In genomic region chr12:49131973-49132461, GRCh38 we compare ENCODE assay signal across 8 cellular contexts. TPM values are rescaled to one million over a fixed set of nuclear protein-coding genes. Genes with fewer than 3 reads are reported as not detected.
A peak's percentile ranks its signal among the peaks of the same experiment; 100 is the strongest.
DNase-seq lines count a peak whose midpoint lies in the region; ATAC-seq, FAIRE-seq and TF ChIP-seq lines count a peak whose summit lies in the region.

No MANE protein-coding gene starts in this region.

- POLR2A ChIA-PET in HepG2 (lab: Yijun Ruan, JAX), result interaction anchor here (1.1 to 4.0 kb wide), 14 partner anchors 8 to 610 kb away, joined by 3 to 57 read pairs (median 6); partner anchors contain the start of genes LMBR1L, RHEBL1, RND1 and TMBIM6

- TF ChIP-seq CTCF in cardiac muscle cell (IDR thresholded peaks at IDR 0.05; ENCODE audit: low read depth, low read length) (no peak), brain microvascular endothelial cell (IDR thresholded peaks at IDR 0.05; ENCODE audit: low read depth, low read length, missing control alignments) (no peak), HepG2 (CRISPR knock-in tag; IDR thresholded peaks at IDR 0.05) (no peak)

- no peak for FAIRE-seq in HepG2 (lab: Jason Lieb, UNC)

- BruUV-seq in HepG2 (replicated peaks; lab: Mats Ljungman, UMichigan), result TSS peak; percentile 87

- H2AFZ ChIP-seq in HepG2 (ENCODE audit: low read length), result peak overlapping the region; percentile 81

- DNase-seq in cardiac muscle cell (ENCODE audit: low read depth in 1 of 2, low spot score in 1 of 2) (peak in 1 of 2 donors; percentile 61), Right ventricle myocardium superior (no peak), NCI-H526 (lab: John Stamatoyannopoulos, UW) (peak; percentile 40 to 45), brain microvascular endothelial cell (no peak), HepG2 (ENCODE audit: low spot score) (no peak)
- DNase-seq in activated CD8-positive, alpha-beta memory T cell treated with anti-CD3 and anti-CD28 coated beads for 24 hours, result no peak

- no peaks in the 10 kb centered on the region for H3K9me3 ChIP-seq in cardiac muscle cell (ENCODE audit: low read depth)
- no peaks in the 10 kb centered on the region for H3K9me3 ChIP-seq in HepG2 (ENCODE audit: low read length)
- H3K9me3 ChIP-seq in thymus (ENCODE audit: control insufficient read depth), result no peaks in the 10 kb centered on the region

- H3K27ac ChIP-seq in cardiac muscle cell (peak overlapping the region; percentile 89), brain microvascular endothelial cell (peak overlapping the region; percentile 1), HepG2 (ENCODE audit: extremely low read length, insufficient read depth, low read length) (peak overlapping the region; percentile 66), thymus (ENCODE audit: low read depth) (peak overlapping the region; percentile 97)

- H3K36me3 ChIP-seq in cardiac muscle cell (peaks cover 22% of the 10 kb centered on the region), brain microvascular endothelial cell (replicated peaks) (peaks cover 34% of the 10 kb centered on the region), HepG2 (replicated peaks in 1 of 2; ENCODE audit: control insufficient read depth in 1 of 2, insufficient read depth in 2 of 2, low read length in 2 of 2) (peaks cover 7 to 23% of the 10 kb centered on the region in 2 experiments), thymus (ENCODE audit: control insufficient read depth, insufficient read depth) (peaks cover 22% of the 10 kb centered on the region)

- CTCF ChIA-PET in HepG2 (lab: Yijun Ruan, JAX; ENCODE audit: low intra/inter-chr PET ratio, low total read pairs), result no interaction called here

- H3K9ac ChIP-seq in HepG2 (ENCODE audit: insufficient read depth, low read depth, low read length), result peak overlapping the region; percentile 80

- H3K4me1 ChIP-seq in cardiac muscle cell (ENCODE audit: low read depth) (peaks cover 25% of the 10 kb centered on the region), HepG2 (ENCODE audit: insufficient read depth, low read length) (peaks cover 45% of the 10 kb centered on the region), thymus (ENCODE audit: control insufficient read depth, insufficient read depth, low read length) (peaks cover 13% of the 10 kb centered on the region)

- in situ Hi-C loops in brain microvascular endothelial cell (cut with HindIII; ENCODE audit: low pct_ligation_motif_present, low sequenced_read_pairs) (no loop called here), HepG2 (cut with HindIII; ENCODE audit: extremely low pct_ligation_motif_present, low pct_unique_long_range_greater_than_20kb) (no loop called here)

- no peaks in the 10 kb centered on the region for H3K27me3 ChIP-seq in cardiac muscle cell
- no peaks in the 10 kb centered on the region for H3K27me3 ChIP-seq in brain microvascular endothelial cell (replicated peaks)
- no peaks in the 10 kb centered on the region for H3K27me3 ChIP-seq in HepG2 (ENCODE audit: control insufficient read depth in 1 of 2, insufficient read depth in 2 of 2, low read length in 2 of 2)
- no peaks in the 10 kb centered on the region for H3K27me3 ChIP-seq in thymus (ENCODE audit: control insufficient read depth, insufficient read depth)

- intact Hi-C loops in Right ventricle myocardium superior (cut with DNase I) (loop anchor here (2.0 to 5.0 kb wide), 2 partner anchors 57 to 100 kb away; partner anchors contain the start of gene TUBA1A), HepG2 (cut with micrococcal nuclease; ENCODE audit: unreplicated experiment) (loop anchor here (1.0 to 5.0 kb wide), 2 partner anchors 103 to 115 kb away; partner anchors contain the start of gene PRKAG1)

- H3K79me2 ChIP-seq in HepG2 (ENCODE audit: insufficient read depth, low read length), result peaks cover 19% of the 10 kb centered on the region

- H4K20me1 ChIP-seq in HepG2 (ENCODE audit: insufficient read depth, low read length), result peaks cover 16% of the 10 kb centered on the region

- WGBS in HepG2 (ENCODE audit: low lambda C conversion rate), result 18% methylated on average over 6 of the region's 6 CpGs
- 32% methylated on average over 6 of the region's 6 CpGs for WGBS in thymus

- ATAC-seq in Right ventricle myocardium superior (ENCODE audit: poor library complexity), result no peak
- no peak for ATAC-seq in HepG2
- no peak for ATAC-seq in GM21825 (IDR thresholded peaks at IDR 0.05; ENCODE audit: unreplicated experiment)

- peak overlapping the region; percentile 75 for H3K4me2 ChIP-seq in HepG2 (ENCODE audit: low read depth, low read length)

- TF ChIP-seq EP300 in HepG2 (IDR thresholded peaks at IDR 0.05; ENCODE audit: low read depth in 2 of 2, low read length in 2 of 2) (no peak), HepG2 (CRISPR knock-in tag; IDR thresholded peaks at IDR 0.05; ENCODE audit: borderline replicate concordance) (no peak)

- no peak for TF ChIP-seq POLR2A in HepG2 (IDR thresholded peaks at IDR 0.05; ENCODE audit: insufficient read depth in 1 of 2, low read depth in 2 of 2, low read length in 2 of 2)

- TF ChIP-seq RAD21 in HepG2 (CRISPR knock-in tag; IDR thresholded peaks at IDR 0.05), result no peak

- peak overlapping the region; percentile 28 for H3K4me3 ChIP-seq in cardiac muscle cell
- H3K4me3 ChIP-seq in brain microvascular endothelial cell (ENCODE audit: low read depth, low read length), result peak overlapping the region; percentile 53
- peak overlapping the region; percentile 61 to 68 (median 62) for H3K4me3 ChIP-seq in HepG2 (replicated peaks in 1 of 3; ENCODE audit: insufficient read depth in 1 of 3, low read depth in 2 of 3, low read length in 3 of 3)
- peak overlapping the region; percentile 60 for H3K4me3 ChIP-seq in thymus (ENCODE audit: low read length)

RNA-seq across cellular contexts. Expression of gene TUBA1B, which starts 0.8 kb away (rescaled TPM):
- total RNA-seq in cardiac muscle cell (1,511 and 2,134 TPM in 2 replicates), Right ventricle myocardium superior (333 TPM), HepG2 (2016; rRNA removed; fragmentation: Illumina TruSeq; extraction: Trizol) (1,275 and 1,742 TPM in 2 replicates)
- polyA plus RNA-seq in cardiac muscle cell (1,582 and 2,216 TPM in 2 replicates), HepG2 (2011; rRNA removed) (1,008 and 1,353 TPM in 2 replicates), thymus (285 TPM)
- 206 and 211 TPM in 2 replicates for total RNA-seq in HepG2 (2016; cell fraction: cytosol; rRNA removed; fragmentation: Illumina TruSeq; extraction: Trizol; ENCODE audit: low read depth)
- total RNA-seq in HepG2 (2016; cell fraction: insoluble cytoplasmic fraction; rRNA removed; fragmentation: Illumina TruSeq; extraction: Trizol), result 1,254 and 1,746 TPM in 2 replicates
- total RNA-seq in HepG2 (2016; cell fraction: membrane; rRNA removed; fragmentation: Illumina TruSeq; extraction: Trizol), result 303 and 313 TPM in 2 replicates
- 412 and 422 TPM in 2 replicates for total RNA-seq in HepG2 (2016; cell fraction: nucleus; rRNA removed; fragmentation: Illumina TruSeq; extraction: Trizol)
- 1,199 and 1,413 TPM in 2 replicates for polyA plus RNA-seq in HepG2 (2011; cell fraction: cytosol; rRNA removed)
- polyA plus RNA-seq in HepG2 (2011; cell fraction: nucleus; rRNA removed), result 271 and 295 TPM in 2 replicates
- 414 and 527 TPM in 2 replicates for polyA plus RNA-seq in HepG2 (2012)
- polyA plus RNA-seq in HepG2 (2016; cell fraction: cytosol; fragmentation: Illumina TruSeq; extraction: Trizol; ENCODE audit: low read depth), result 236 and 258 TPM in 2 replicates
- polyA plus RNA-seq in HepG2 (2016; cell fraction: insoluble cytoplasmic fraction; fragmentation: Illumina TruSeq; extraction: Trizol; ENCODE audit: low read depth), result 2,014 and 2,064 TPM in 2 replicates
- 268 and 293 TPM in 2 replicates for polyA plus RNA-seq in HepG2 (2016; cell fraction: membrane; fragmentation: Illumina TruSeq; extraction: Trizol; ENCODE audit: low read depth)
- polyA plus RNA-seq in HepG2 (2016; cell fraction: nucleus; fragmentation: Illumina TruSeq; extraction: Trizol; ENCODE audit: insufficient read depth, low read depth), result 567 and 603 TPM in 2 replicates
- polyA minus RNA-seq in HepG2 (2011; rRNA and poly(A)+ RNA removed; ENCODE audit: low replicate concordance), result 2,124 and 7,641 TPM in 2 replicates
- 381 and 450 TPM in 2 replicates for polyA minus RNA-seq in HepG2 (2011; cell fraction: cytosol; rRNA and poly(A)+ RNA removed)
- 183 and 194 TPM in 2 replicates for polyA minus RNA-seq in HepG2 (2011; cell fraction: nucleus; rRNA and poly(A)+ RNA removed)

RNA-seq across cellular contexts. Expression of gene LMBR1L, which starts 21.4 kb away (rescaled TPM):
- total RNA-seq in cardiac muscle cell (29.8 and 51.3 TPM in 2 replicates), Right ventricle myocardium superior (30.0 TPM), HepG2 (2016; rRNA removed; fragmentation: Illumina TruSeq; extraction: Trizol) (7.3 and 12.2 TPM in 2 replicates)
- polyA plus RNA-seq in cardiac muscle cell (52.9 and 56.1 TPM in 2 replicates), HepG2 (2011; rRNA removed) (65.9 and 79.6 TPM in 2 replicates), thymus (112 TPM)
- 9.1 and 9.7 TPM in 2 replicates for total RNA-seq in HepG2 (2016; cell fraction: cytosol; rRNA removed; fragmentation: Illumina TruSeq; extraction: Trizol; ENCODE audit: low read depth)
- total RNA-seq in HepG2 (2016; cell fraction: insoluble cytoplasmic fraction; rRNA removed; fragmentation: Illumina TruSeq; extraction: Trizol), result 5.5 and 14.0 TPM in 2 replicates
- total RNA-seq in HepG2 (2016; cell fraction: membrane; rRNA removed; fragmentation: Illumina TruSeq; extraction: Trizol), result 8.8 and 9.7 TPM in 2 replicates
- 21.8 and 27.5 TPM in 2 replicates for total RNA-seq in HepG2 (2016; cell fraction: nucleus; rRNA removed; fragmentation: Illumina TruSeq; extraction: Trizol)
- polyA plus RNA-seq in HepG2 (2011; cell fraction: cytosol; rRNA removed), result 25.4 and 26.4 TPM in 2 replicates
- 362 and 407 TPM in 2 replicates for polyA plus RNA-seq in HepG2 (2011; cell fraction: nucleus; rRNA removed)
- 51.5 and 57.5 TPM in 2 replicates for polyA plus RNA-seq in HepG2 (2012)
- 2.1 and 2.4 TPM in 2 replicates for polyA plus RNA-seq in HepG2 (2016; cell fraction: cytosol; fragmentation: Illumina TruSeq; extraction: Trizol; ENCODE audit: low read depth)
- 4.7 TPM in 2 replicates for polyA plus RNA-seq in HepG2 (2016; cell fraction: insoluble cytoplasmic fraction; fragmentation: Illumina TruSeq; extraction: Trizol; ENCODE audit: low read depth)
- 5.1 and 8.4 TPM in 2 replicates for polyA plus RNA-seq in HepG2 (2016; cell fraction: membrane; fragmentation: Illumina TruSeq; extraction: Trizol; ENCODE audit: low read depth)
- 41.9 and 51.4 TPM in 2 replicates for polyA plus RNA-seq in HepG2 (2016; cell fraction: nucleus; fragmentation: Illumina TruSeq; extraction: Trizol; ENCODE audit: insufficient read depth, low read depth)
- polyA minus RNA-seq in HepG2 (2011; rRNA and poly(A)+ RNA removed; ENCODE audit: low replicate concordance), result 29.1 and 80.1 TPM in 2 replicates
- 14.6 and 15.4 TPM in 2 replicates for polyA minus RNA-seq in HepG2 (2011; cell fraction: cytosol; rRNA and poly(A)+ RNA removed)
- polyA minus RNA-seq in HepG2 (2011; cell fraction: nucleus; rRNA and poly(A)+ RNA removed), result 87.2 and 109 TPM in 2 replicates

RNA-seq across cellular contexts. Expression of gene DHH, which starts 37.4 kb away (rescaled TPM):
- total RNA-seq in cardiac muscle cell (0.36 TPM in 1 of 2 replicates, not detected in the other), Right ventricle myocardium superior (0.32 TPM), HepG2 (2016; rRNA removed; fragmentation: Illumina TruSeq; extraction: Trizol) (not detected in 2 replicates)
- polyA plus RNA-seq in cardiac muscle cell (not detected in 2 replicates), HepG2 (2011; rRNA removed) (not detected in 2 replicates), thymus (0.21 TPM)
- total RNA-seq in HepG2 (2016; cell fraction: cytosol; rRNA removed; fragmentation: Illumina TruSeq; extraction: Trizol; ENCODE audit: low read depth), result not detected in 2 replicates
- total RNA-seq in HepG2 (2016; cell fraction: insoluble cytoplasmic fraction; rRNA removed; fragmentation: Illumina TruSeq; extraction: Trizol), result not detected in 2 replicates
- total RNA-seq in HepG2 (2016; cell fraction: membrane; rRNA removed; fragmentation: Illumina TruSeq; extraction: Trizol), result not detected in 2 replicates
- total RNA-seq in HepG2 (2016; cell fraction: nucleus; rRNA removed; fragmentation: Illumina TruSeq; extraction: Trizol), result not detected in 2 replicates
- not detected in 2 replicates for polyA plus RNA-seq in HepG2 (2011; cell fraction: cytosol; rRNA removed)
- polyA plus RNA-seq in HepG2 (2011; cell fraction: nucleus; rRNA removed), result 0.03 and 0.10 TPM in 2 replicates
- polyA plus RNA-seq in HepG2 (2012), result not detected in 2 replicates
- polyA plus RNA-seq in HepG2 (2016; cell fraction: cytosol; fragmentation: Illumina TruSeq; extraction: Trizol; ENCODE audit: low read depth), result not detected in 2 replicates
- not detected in 2 replicates for polyA plus RNA-seq in HepG2 (2016; cell fraction: insoluble cytoplasmic fraction; fragmentation: Illumina TruSeq; extraction: Trizol; ENCODE audit: low read depth)
- not detected in 2 replicates for polyA plus RNA-seq in HepG2 (2016; cell fraction: membrane; fragmentation: Illumina TruSeq; extraction: Trizol; ENCODE audit: low read depth)
- not detected in 2 replicates for polyA plus RNA-seq in HepG2 (2016; cell fraction: nucleus; fragmentation: Illumina TruSeq; extraction: Trizol; ENCODE audit: insufficient read depth, low read depth)
- polyA minus RNA-seq in HepG2 (2011; rRNA and poly(A)+ RNA removed; ENCODE audit: low replicate concordance), result 0.07 TPM in 1 of 2 replicates, not detected in the other
- not detected in 2 replicates for polyA minus RNA-seq in HepG2 (2011; cell fraction: cytosol; rRNA and poly(A)+ RNA removed)
- 0.12 TPM in 1 of 2 replicates, not detected in the other for polyA minus RNA-seq in HepG2 (2011; cell fraction: nucleus; rRNA and poly(A)+ RNA removed)

RNA-seq across cellular contexts. Expression of gene TUBA1A, which starts 56.9 kb away (rescaled TPM):
- 509 and 1,042 TPM in 2 replicates for total RNA-seq in cardiac muscle cell
- polyA plus RNA-seq in cardiac muscle cell, result 521 and 1,070 TPM in 2 replicates
- 88.1 TPM for total RNA-seq in Right ventricle myocardium superior
- total RNA-seq in HepG2 (2016; rRNA removed; fragmentation: Illumina TruSeq; extraction: Trizol), result 20.7 and 24.4 TPM in 2 replicates
- total RNA-seq in HepG2 (2016; cell fraction: cytosol; rRNA removed; fragmentation: Illumina TruSeq; extraction: Trizol; ENCODE audit: low read depth), result 1.2 and 1.9 TPM in 2 replicates
- total RNA-seq in HepG2 (2016; cell fraction: insoluble cytoplasmic fraction; rRNA removed; fragmentation: Illumina TruSeq; extraction: Trizol), result 21.8 and 22.6 TPM in 2 replicates
- total RNA-seq in HepG2 (2016; cell fraction: membrane; rRNA removed; fragmentation: Illumina TruSeq; extraction: Trizol), result 2.5 and 3.1 TPM in 2 replicates
- 9.7 and 10.8 TPM in 2 replicates for total RNA-seq in HepG2 (2016; cell fraction: nucleus; rRNA removed; fragmentation: Illumina TruSeq; extraction: Trizol)
- polyA plus RNA-seq in HepG2 (2011; rRNA removed), result 24.8 and 35.5 TPM in 2 replicates
- polyA plus RNA-seq in HepG2 (2011; cell fraction: cytosol; rRNA removed), result 29.2 and 42.3 TPM in 2 replicates
- 8.6 and 13.4 TPM in 2 replicates for polyA plus RNA-seq in HepG2 (2011; cell fraction: nucleus; rRNA removed)
- 2.2 and 4.9 TPM in 2 replicates for polyA plus RNA-seq in HepG2 (2012)
- polyA plus RNA-seq in HepG2 (2016; cell fraction: cytosol; fragmentation: Illumina TruSeq; extraction: Trizol; ENCODE audit: low read depth), result 1.6 and 1.7 TPM in 2 replicates
- 19.5 and 22.1 TPM in 2 replicates for polyA plus RNA-seq in HepG2 (2016; cell fraction: insoluble cytoplasmic fraction; fragmentation: Illumina TruSeq; extraction: Trizol; ENCODE audit: low read depth)
- polyA plus RNA-seq in HepG2 (2016; cell fraction: membrane; fragmentation: Illumina TruSeq; extraction: Trizol; ENCODE audit: low read depth), result 1.7 and 1.8 TPM in 2 replicates
- polyA plus RNA-seq in HepG2 (2016; cell fraction: nucleus; fragmentation: Illumina TruSeq; extraction: Trizol; ENCODE audit: insufficient read depth, low read depth), result 9.8 and 11.3 TPM in 2 replicates
- 18.9 and 36.9 TPM in 2 replicates for polyA minus RNA-seq in HepG2 (2011; rRNA and poly(A)+ RNA removed; ENCODE audit: low replicate concordance)
- polyA minus RNA-seq in HepG2 (2011; cell fraction: cytosol; rRNA and poly(A)+ RNA removed), result 7.2 and 13.3 TPM in 2 replicates
- polyA minus RNA-seq in HepG2 (2011; cell fraction: nucleus; rRNA and poly(A)+ RNA removed), result 3.5 and 6.6 TPM in 2 replicates
- 111 TPM for polyA plus RNA-seq in thymus

Comparison
In these comparisons a context has a peak if more than half of its experiments do, and no peak if none do; other contexts are left out.
1. DNase-seq: peak in NCI-H526 (2 of 2); none in Right ventricle myocardium superior (single experiment), brain microvascular endothelial cell (single experiment), HepG2 (single experiment) and activated CD8-positive, alpha-beta memory T cell treated with anti-CD3 and anti-CD28 coated beads for 24 hours (single experiment).
2. H3K27ac ChIP-seq: peak in every context shown above with its lines; median percentile 97 in thymus; 89 in cardiac muscle cell; 66 in HepG2; 1 in brain microvascular endothelial cell.
3. Peak in every context shown above with its lines, with median percentiles within 50 percentile points of each other: H3K4me3 ChIP-seq.